In genomic region chr5:55620781-55621180, GRCh38 we compare ENCODE assay signal across 30 cellular contexts.
DNase-seq lines count a peak whose midpoint lies in the region; ATAC-seq and TF ChIP-seq lines count a peak whose summit lies in the region.
"Had no signal": no experiment of that assay in that cellular context is flagged by ENCODE, and none has a peak within 500 bp of the region (broad histone marks: within the 10 kb centered on the region; RNA-seq: fewer than 3 reads in every experiment).

No MANE protein-coding gene starts in this region.

- no peaks in the 10 kb centered on the region for H3K36me3 ChIP-seq in right lobe of liver
- no peaks in the 10 kb centered on the region for H3K36me3 ChIP-seq in trophoblast cell (ENCODE audit: control insufficient read depth in 1 of 2, insufficient read depth in 2 of 2, low read length in 2 of 2)
- no peaks in the 10 kb centered on the region for H3K36me3 ChIP-seq in urinary bladder (ENCODE audit: insufficient read depth)
- H3K36me3 ChIP-seq in PC-3 (ENCODE audit: low read depth, low read length), result no peaks in the 10 kb centered on the region
- no peaks in the 10 kb centered on the region for H3K36me3 ChIP-seq in adrenal gland (replicated peaks in 1 of 2)
- H3K36me3 ChIP-seq: cardiac muscle cell, right atrium auricular region had no signal

- H3K23ac ChIP-seq in trophoblast cell (ENCODE audit: low read length), result no peak overlapping the region

- no peak overlapping the region for H3K4me2 ChIP-seq in trophoblast cell (ENCODE audit: low read length)
- no peak overlapping the region for H3K4me2 ChIP-seq in PC-3 (ENCODE audit: low read length)

- CTCF ChIA-PET in PC-3 (lab: Charles Lee), result no interaction called here

- DNase-seq in NCI-H82 (lab: John Stamatoyannopoulos, UW) (peak; percentile 18), NCI-H82 treated with DMSO at 0.1 percent for 48 hours (lab: John Stamatoyannopoulos, UW; ENCODE audit: unreplicated experiment) (no peak), right lobe of liver (no peak), trophoblast cell (no peak), PC-3 (no peak), occipital lobe (lab: John Stamatoyannopoulos, UW) (no peak), adrenal gland (no peak)
- DNase-seq: 8988T; activated B cell treated with CpG ODN at 0.5 μM for 24 hours; activated gamma-delta T cell; activated T-cell treated with anti-CD3 and anti-CD28 coated beads, Interleukin-2, amount 50 U/mL, for 4 hours; DMS79; effector CD8-positive, alpha-beta T cell; glutamatergic neuron; Kasumi-1; left ventricle myocardium superior; midbrain; NCI-H1436 treated with DMSO at 0.1 percent for 48 hours; NCI-H2107; NCI-H345; stimulated activated CD8-positive, alpha-beta memory T cell treated with anti-CD3 and anti-CD28 coated beads, Interleukin-4, amount 100 ng/mL, for 48 hours; T-helper 1 cell had no signal

- H4K8ac ChIP-seq in trophoblast cell (ENCODE audit: low read depth, low read length), result no peak overlapping the region

- ATAC-seq in right lobe of liver (peak; percentile 9 to 48 (median 20)), PC-3 (no peak)
- ATAC-seq: activated T-cell treated with anti-CD3 and anti-CD28 coated beads, Interleukin-2, amount 50 U/mL, for 4 hours; left ventricle myocardium superior; natural killer cell treated with Interleukin-12 subunit alpha and Interleukin-12 subunit beta and Interleukin-15 and Interleukin-18, amount 100 ng/mL, for 72 hours had no signal

- peak overlapping the region; percentile 72 for H2BK120ac ChIP-seq in trophoblast cell (ENCODE audit: insufficient read depth, low read length, poor library complexity)

- no peak overlapping the region for H4K12ac ChIP-seq in trophoblast cell (ENCODE audit: low read depth, low read length)

- H3K4me3 ChIP-seq in right lobe of liver (no peak overlapping the region), trophoblast cell (ENCODE audit: low read depth, low read length) (no peak overlapping the region), urinary bladder (ENCODE audit: low read depth, low read length) (no peak overlapping the region), PC-3 (ENCODE audit: low read length) (no peak overlapping the region), adrenal gland (no peak overlapping the region)
- H3K4me3 ChIP-seq: cardiac muscle cell, coronary artery, right atrium auricular region had no signal

- WGBS in right lobe of liver (ENCODE audit: insufficient coverage, low coverage, low lambda C conversion rate, missing lambda C conversion rate), result 66% methylated on average over 5 of the region's 6 CpGs
- WGBS in trophoblast cell (ENCODE audit: extremely low coverage, insufficient coverage, insufficient read length), result no CpG with 5 or more reads among the region's 6 CpGs
- WGBS in urinary bladder, result 74% methylated on average over 6 of the region's 6 CpGs
- WGBS in adrenal gland, 4 donors, result 86 to 95% (median 93%) methylated on average over 6 of the region's 6 CpGs

- H3K27me3 ChIP-seq in right lobe of liver (no peaks in the 10 kb centered on the region), trophoblast cell (ENCODE audit: insufficient read depth, low read length) (no peaks in the 10 kb centered on the region), PC-3 (ENCODE audit: low read length) (no peaks in the 10 kb centered on the region), adrenal gland (no peaks in the 10 kb centered on the region)
- H3K27me3 ChIP-seq: cardiac muscle cell, right atrium auricular region had no signal

- TF ChIP-seq POLR2A in right lobe of liver (IDR thresholded peaks at IDR 0.05) (no peak), adrenal gland (IDR thresholded peaks at IDR 0.05) (no peak)

- H3K79me2 ChIP-seq in trophoblast cell (ENCODE audit: control insufficient read depth, insufficient read depth, low read length, poor library complexity) (peaks cover 5% of the 10 kb centered on the region), PC-3 (ENCODE audit: low read length) (no peaks in the 10 kb centered on the region)
- H3K79me2 ChIP-seq: parathyroid adenoma had no signal

- no peaks in the 10 kb centered on the region for H3F3A ChIP-seq in PC-3 (ENCODE audit: low read length, unreplicated experiment)

- H3K9me3 ChIP-seq in right lobe of liver (no peaks in the 10 kb centered on the region), trophoblast cell (ENCODE audit: insufficient read depth, low read depth, low read length) (no peaks in the 10 kb centered on the region), PC-3 (ENCODE audit: low read length) (no peaks in the 10 kb centered on the region), adrenal gland (replicated peaks in 1 of 3) (no peaks in the 10 kb centered on the region)
- H3K9me3 ChIP-seq: right atrium auricular region had no signal

- H2BK12ac ChIP-seq in trophoblast cell (ENCODE audit: low read length), result peak overlapping the region; percentile 84

- peaks cover 23% of the 10 kb centered on the region for H3K79me1 ChIP-seq in trophoblast cell (ENCODE audit: low read length)

- H4K20me1 ChIP-seq in PC-3 (ENCODE audit: low read length), result no peaks in the 10 kb centered on the region

- H2AFZ ChIP-seq in trophoblast cell (ENCODE audit: insufficient read depth, low read length, poor library complexity) (no peak overlapping the region), PC-3 (ENCODE audit: low read length) (no peak overlapping the region)
- H2AFZ ChIP-seq: parathyroid adenoma had no signal

- peaks cover 0 to 37% (median 11%) of the 10 kb centered on the region in 4 donors for H3K4me1 ChIP-seq in right lobe of liver
- peaks cover 15 to 19% of the 10 kb centered on the region in 2 experiments for H3K4me1 ChIP-seq in trophoblast cell (ENCODE audit: control insufficient read depth in 1 of 2, insufficient read depth in 2 of 2, low read length in 2 of 2)
- peaks cover 4% of the 10 kb centered on the region for H3K4me1 ChIP-seq in urinary bladder (ENCODE audit: insufficient read depth)
- no peaks in the 10 kb centered on the region for H3K4me1 ChIP-seq in PC-3 (ENCODE audit: insufficient read depth, low read length)
- H3K4me1 ChIP-seq in adrenal gland (replicated peaks in 1 of 2), result no peaks in the 10 kb centered on the region
- H3K4me1 ChIP-seq: parathyroid adenoma had no signal

- peak overlapping the region; percentile 82 for H2BK5ac ChIP-seq in trophoblast cell (ENCODE audit: low read depth, low read length, poor library complexity)

- TF ChIP-seq CTCF in right lobe of liver (IDR thresholded peaks at IDR 0.05) (no peak), PC-3 (conservative IDR thresholded peaks at IDR 0.05; ENCODE audit: low read depth, low read length) (no peak), adrenal gland (IDR thresholded peaks at IDR 0.05) (no peak)

- H4K91ac ChIP-seq in trophoblast cell (ENCODE audit: low read depth, low read length), result peak overlapping the region; percentile 80

- peak overlapping the region; percentile 91 for H2AK5ac ChIP-seq in trophoblast cell (ENCODE audit: low read length)

- no peak overlapping the region for H3K18ac ChIP-seq in trophoblast cell (ENCODE audit: low read length)

- no peak overlapping the region for H3K14ac ChIP-seq in trophoblast cell (ENCODE audit: low read length)

- H3K9ac ChIP-seq in trophoblast cell (ENCODE audit: low read length) (no peak overlapping the region), PC-3 (ENCODE audit: low read length) (no peak overlapping the region)
- H3K9ac ChIP-seq: parathyroid adenoma had no signal

- intact Hi-C loops in right lobe of liver (cut with DNase I), result no loop called here
- intact Hi-C loops in PC-3 (cut with micrococcal nuclease), result no loop called here
- intact Hi-C loops in adrenal gland (cut with DNase I), result no loop called here

- no TSS peak for BruUV-seq in PC-3 (replicated peaks; lab: Mats Ljungman, UMichigan)

- H3K9me2 ChIP-seq in PC-3 (replicated peaks; ENCODE audit: low read length), result no peaks in the 10 kb centered on the region

- peak overlapping the region; percentile 47 to 88 (median 80) for H3K27ac ChIP-seq in right lobe of liver
- H3K27ac ChIP-seq in trophoblast cell (ENCODE audit: low read depth, low read length), result no peak overlapping the region
- peak overlapping the region; percentile 50 for H3K27ac ChIP-seq in urinary bladder (ENCODE audit: low read depth)
- no peak overlapping the region for H3K27ac ChIP-seq in PC-3 (ENCODE audit: low read length)
- no peak overlapping the region for H3K27ac ChIP-seq in adrenal gland
- H3K27ac ChIP-seq: C4-2B, cardiac muscle cell, coronary artery, parathyroid adenoma, right atrium auricular region, RWPE1 had no signal

- no peak overlapping the region for H3K4ac ChIP-seq in trophoblast cell (ENCODE audit: low read depth, low read length)

- POLR2A ChIA-PET in PC-3 (lab: Charles Lee; ENCODE audit: unreplicated experiment), result no interaction called here

Comparison
In these comparisons a context has a peak if more than half of its experiments do, and no peak if none do; other contexts are left out.
1. H3K27ac ChIP-seq: peak in right lobe of liver (3 of 3) and urinary bladder (single experiment); none in trophoblast cell (single experiment), PC-3 (single experiment) and adrenal gland (0 of 5).